ENCODE assay signal across 14 cellular contexts in genomic region chr12:123995023-123995422, GRCh38. TPM values are rescaled to one million over a fixed set of nuclear protein-coding genes. Genes with fewer than 3 reads are reported as not detected.
DNase-seq lines count a peak whose midpoint lies in the region; ATAC-seq and TF ChIP-seq lines count a peak whose summit lies in the region.
"Had no signal": no experiment of that assay in that cellular context is flagged by ENCODE, and none has a peak within 500 bp of the region (broad histone marks: within the 10 kb centered on the region; RNA-seq: fewer than 3 reads in every experiment).

No MANE protein-coding gene starts in this region.

- peaks cover 46% of the 10 kb centered on the region for H3K4me1 Mint-ChIP-seq in activated T-cell treated with anti-CD3 and anti-CD28 coated beads, Interleukin-2, amount 50 U/mL, for 24 hours (ENCODE audit: low read depth)

- H3K27me3 Mint-ChIP-seq in activated T-cell treated with anti-CD3 and anti-CD28 coated beads, Interleukin-2, amount 50 U/mL, for 24 hours: no peaks in the 10 kb centered on the region
- H3K27me3 Mint-ChIP-seq: memory B cell had no signal

- H3K4me2 ChIP-seq in OCI-LY1 (ENCODE audit: low read length): peak overlapping the region; percentile 9; the same call in 1 of the 2 replicates
- no peak overlapping the region for H3K4me2 ChIP-seq in fibroblast of lung (ENCODE audit: extremely low read depth, insufficient read depth, low read length)

- H3K36me3 ChIP-seq in OCI-LY1 (ENCODE audit: insufficient read depth, low read length) (peaks cover 56% of the 10 kb centered on the region; the same call in 1 of the 2 replicates), fibroblast of lung (ENCODE audit: control insufficient read depth, insufficient read depth, low read length) (peaks cover 3% of the 10 kb centered on the region), gastrocnemius medialis (no peaks in the 10 kb centered on the region)

- no peak for TF ChIP-seq POLR2A in gastrocnemius medialis (IDR thresholded peaks at IDR 0.05)

- H3K27ac ChIP-seq in OCI-LY1 (ENCODE audit: low read depth, low read length, poor library complexity, severe bottlenecking): peak overlapping the region; percentile 59
- no peak overlapping the region for H3K27ac ChIP-seq in fibroblast of lung (ENCODE audit: insufficient read depth, low read length)
- no peak overlapping the region for H3K27ac ChIP-seq in gastrocnemius medialis
- H3K27ac ChIP-seq: VCaP had no signal

- H4K20me1 ChIP-seq in OCI-LY1 (ENCODE audit: insufficient read depth, low read length): no peaks in the 10 kb centered on the region
- H4K20me1 ChIP-seq in fibroblast of lung (ENCODE audit: control insufficient read depth, extremely low read depth, insufficient read depth, low read length): no peaks in the 10 kb centered on the region

- H2AFZ ChIP-seq in OCI-LY1 (ENCODE audit: low read length) (no peak overlapping the region), fibroblast of lung (ENCODE audit: low read length) (no peak overlapping the region)

- H3K79me2 ChIP-seq in OCI-LY1 (ENCODE audit: insufficient read depth, low read length) (no peaks in the 10 kb centered on the region), fibroblast of lung (ENCODE audit: control insufficient read depth, insufficient read depth, low read length) (no peaks in the 10 kb centered on the region)

- H3K9ac ChIP-seq in OCI-LY1 (ENCODE audit: low read length) (no peak overlapping the region; the same call in 1 of the 2 replicates), fibroblast of lung (ENCODE audit: insufficient read depth, low read length) (no peak overlapping the region)

- H3K9me3 ChIP-seq in OCI-LY1 (ENCODE audit: low read length) (no peaks in the 10 kb centered on the region), fibroblast of lung (ENCODE audit: control insufficient read depth, insufficient read depth, low read depth, low read length) (no peaks in the 10 kb centered on the region), gastrocnemius medialis (no peaks in the 10 kb centered on the region)
- H3K9me3 ChIP-seq: esophagus squamous epithelium had no signal

- no peaks in the 10 kb centered on the region for H3K9me3 Mint-ChIP-seq in activated T-cell treated with anti-CD3 and anti-CD28 coated beads, Interleukin-2, amount 50 U/mL, for 24 hours
- H3K9me3 Mint-ChIP-seq: memory B cell had no signal

- H3K27ac Mint-ChIP-seq in activated T-cell treated with anti-CD3 and anti-CD28 coated beads, Interleukin-2, amount 50 U/mL, for 24 hours: peak overlapping the region; percentile 12
- H3K27ac Mint-ChIP-seq: memory B cell had no signal

- H3K4me3 Mint-ChIP-seq in activated T-cell treated with anti-CD3 and anti-CD28 coated beads, Interleukin-2, amount 50 U/mL, for 24 hours: no peak overlapping the region
- H3K4me3 Mint-ChIP-seq: memory B cell had no signal

- H3K36me3 Mint-ChIP-seq in activated T-cell treated with anti-CD3 and anti-CD28 coated beads, Interleukin-2, amount 50 U/mL, for 24 hours (ENCODE audit: low read depth): peaks cover 77% of the 10 kb centered on the region

- peak; percentile 23 to 77 for ATAC-seq in gastrocnemius medialis
- no peak for ATAC-seq in GM18519 (IDR thresholded peaks at IDR 0.05; ENCODE audit: low FRiP score, unreplicated experiment)
- no peak for ATAC-seq in HG03025 (IDR thresholded peaks at IDR 0.05; ENCODE audit: low FRiP score, unreplicated experiment)

- no peaks in the 10 kb centered on the region for H3F3A ChIP-seq in OCI-LY1 (ENCODE audit: insufficient read depth, low read length)

- H3K4me3 ChIP-seq in OCI-LY1 (ENCODE audit: low read depth, low read length, poor library complexity, severe bottlenecking) (no peak overlapping the region), fibroblast of lung (replicated peaks in 1 of 4; ENCODE audit: control extremely low read depth in 1 of 4, insufficient read depth in 1 of 4, low read depth in 3 of 4, low read length in 4 of 4) (no peak overlapping the region), gastrocnemius medialis (no peak overlapping the region)
- H3K4me3 ChIP-seq: esophagus squamous epithelium had no signal

- H3K4me1 ChIP-seq in OCI-LY1 (ENCODE audit: insufficient read depth, low read length, severe bottlenecking) (peaks cover 30% of the 10 kb centered on the region), fibroblast of lung (ENCODE audit: control insufficient read depth, extremely low read depth, insufficient read depth, low read length) (peaks cover 15% of the 10 kb centered on the region), gastrocnemius medialis (peaks cover 5 to 16% of the 10 kb centered on the region in 2 donors)

- in situ Hi-C loops in gastrocnemius medialis (cut with MboI; ENCODE audit: low sequenced_read_pairs in 4 of 4): no loop called here

- no peak for DNase-seq in activated T-cell treated with anti-CD3 and anti-CD28 coated beads, Interleukin-2, amount 50 U/mL, for 24 hours
- DNase-seq in activated T-cell treated with anti-CD3 and anti-CD28 coated beads, Interleukin-2, amount 50 U/mL, for 48 hours: no peak
- DNase-seq in fibroblast of lung (ENCODE audit: low read depth in 2 of 2) (peak; percentile 68 to 91), gastrocnemius medialis (no peak), NCI-H748 (lab: John Stamatoyannopoulos, UW; ENCODE audit: unreplicated experiment) (no peak)
- DNase-seq: AML-193, esophagus squamous epithelium, NCI-H187 treated with DMSO at 0.1 percent for 48 hours, small intestine had no signal

- H3K27me3 ChIP-seq in OCI-LY1 (ENCODE audit: insufficient read depth, low read length) (no peaks in the 10 kb centered on the region), fibroblast of lung (ENCODE audit: control insufficient read depth, insufficient read depth, low read length) (no peaks in the 10 kb centered on the region), gastrocnemius medialis (no peaks in the 10 kb centered on the region)
- H3K27me3 ChIP-seq: esophagus squamous epithelium had no signal

- TF ChIP-seq CTCF in OCI-LY1 (IDR thresholded peaks at IDR 0.05; ENCODE audit: low read length) (no peak), fibroblast of lung (conservative IDR thresholded peaks at IDR 0.05 in 1 of 2, IDR thresholded peaks at IDR 0.05 in 1 of 2; ENCODE audit: low read depth in 1 of 2, low read length in 2 of 2) (no peak), gastrocnemius medialis (IDR thresholded peaks at IDR 0.05 in 4 of 5, conservative IDR thresholded peaks at IDR 0.05 in 1 of 5) (no peak)

- no peaks in the 10 kb centered on the region for H3K9me2 ChIP-seq in OCI-LY1 (ENCODE audit: low read depth, low read length)

- intact Hi-C loops in gastrocnemius medialis (cut with DNase I; ENCODE audit: low total_unique reads): no loop called here

RNA-seq across cellular contexts. Expression of gene ZNF664, which starts 22.0 kb away (rescaled TPM):
- total RNA-seq in fibroblast of lung: 43.9 and 46.0 TPM in 2 replicates
- 44.1 and 55.1 TPM in 2 replicates for polyA plus RNA-seq in fibroblast of lung
- polyA plus RNA-seq in fibroblast of lung (2012): 35.4 and 43.0 TPM in 2 replicates
- 12.0 and 39.3 TPM in 2 replicates for polyA minus RNA-seq in fibroblast of lung (ENCODE audit: low replicate concordance)
- total RNA-seq in gastrocnemius medialis: 10 to 100 TPM; 18.1 to 37.0 (median 32.6) TPM

RNA-seq across cellular contexts. Expression of gene CCDC92, which starts 22.4 kb away (rescaled TPM):
- 7.7 and 13.2 TPM in 2 replicates for total RNA-seq in fibroblast of lung
- polyA plus RNA-seq in fibroblast of lung: 42.3 and 48.6 TPM in 2 replicates
- 49.6 and 50.9 TPM in 2 replicates for polyA plus RNA-seq in fibroblast of lung (2012)
- 40.8 and 46.5 TPM in 2 replicates for polyA minus RNA-seq in fibroblast of lung (ENCODE audit: low replicate concordance)
- 10 to 100 TPM; 21.1 to 29.1 (median 23.7) TPM for total RNA-seq in gastrocnemius medialis

Comparison
In these comparisons a context has a peak if more than half of its experiments do, and no peak if none do; other contexts are left out.
1. DNase-seq: peak in fibroblast of lung (2 of 2); none in activated T-cell treated with anti-CD3 and anti-CD28 coated beads, Interleukin-2, amount 50 U/mL, for 24 hours (single experiment), activated T-cell treated with anti-CD3 and anti-CD28 coated beads, Interleukin-2, amount 50 U/mL, for 48 hours (0 of 2), gastrocnemius medialis (0 of 2) and NCI-H748 (single experiment).
2. ATAC-seq: peak in gastrocnemius medialis (2 of 2); none in GM18519 (single experiment) and HG03025 (single experiment).